10 cellular contexts compared by ENCODE assay signal in the genomic region with DNA sequence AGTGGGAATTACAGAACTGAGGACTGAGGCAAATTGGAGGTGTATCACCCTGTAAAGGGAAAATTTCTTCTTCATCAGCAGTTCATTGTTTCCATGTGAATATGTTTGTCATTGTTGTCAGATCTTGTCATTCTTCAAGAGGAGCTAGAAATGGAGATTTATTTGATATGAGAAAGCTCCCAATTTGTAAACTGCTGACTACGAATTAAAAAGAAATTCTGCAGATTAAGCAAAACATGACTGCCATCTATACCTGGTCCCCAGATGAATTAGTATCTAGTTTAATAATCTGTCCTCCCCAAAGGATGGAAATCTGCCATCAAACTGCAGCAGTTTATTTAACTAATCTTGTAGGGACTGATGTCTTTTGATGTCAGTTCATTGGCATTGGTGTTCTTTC.
"Had no signal": no experiment of that assay in that cellular context is flagged by ENCODE, and none has a peak within 500 bp of the region (broad histone marks: within the 10 kb centered on the region; RNA-seq: fewer than 3 reads in every experiment).

No MANE protein-coding gene starts in this region.

- H3K4me3 ChIP-seq: GM23248, HAP-1 had no signal

- H3K36me3 ChIP-seq: HAP-1 had no signal

- H3K4me1 ChIP-seq: HAP-1 had no signal

- H3K4me2 ChIP-seq: KMS-11 had no signal

- H3K27ac ChIP-seq: GM23248, KMS-11 had no signal

- H2AFZ ChIP-seq: GM23248 had no signal

- DNase-seq: GM23248, GOT3, H7, HFFc6, Karpas-422, KBM-7 had no signal

- H3K9ac ChIP-seq: GM23248, KMS-11 had no signal

- ATAC-seq: HCT116 had no signal

- FAIRE-seq: HTR-8/SVneo had no signal
